ENCODE assay signal across 9 cellular contexts in the genomic region with DNA sequence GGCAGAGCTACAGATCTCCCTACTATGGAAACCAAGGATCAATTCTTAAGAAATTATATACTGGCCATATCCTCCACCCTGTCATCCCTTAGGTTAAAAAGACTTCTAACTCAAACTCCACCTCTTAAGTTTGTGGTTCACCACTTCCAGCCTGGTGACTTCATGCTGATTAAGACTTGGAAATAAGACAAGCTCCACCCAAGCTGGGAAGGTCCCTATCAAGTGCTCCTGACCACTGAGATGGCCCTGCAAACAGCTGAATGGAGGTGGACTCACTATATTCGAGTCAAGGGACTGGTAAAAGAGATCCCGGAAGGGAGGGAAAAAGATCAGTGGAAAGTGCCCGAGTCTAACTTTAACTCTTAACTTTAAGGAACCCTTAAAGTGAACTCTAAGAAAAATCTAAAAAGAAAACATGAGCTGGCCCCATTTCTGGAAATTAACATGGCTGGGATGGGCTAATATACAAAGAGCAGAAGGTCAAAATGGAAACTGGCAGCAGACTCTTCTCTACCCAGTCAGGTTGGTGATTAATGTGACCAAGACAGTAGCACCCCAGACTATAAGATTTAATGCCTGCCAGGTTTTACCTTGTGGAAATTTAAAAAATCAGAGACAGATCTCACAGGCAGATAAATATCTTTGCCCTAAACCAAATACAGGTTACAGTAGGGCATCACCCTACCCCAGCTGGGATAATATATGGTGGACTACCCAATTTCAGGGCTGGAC. TPM values are rescaled to one million over a fixed set of nuclear protein-coding genes. Genes with fewer than 3 reads are reported as not detected.
A peak's percentile ranks its signal among the peaks of the same experiment; 100 is the strongest.
DNase-seq lines count a peak whose midpoint lies in the region; ATAC-seq and TF ChIP-seq lines count a peak whose summit lies in the region.
"Had no signal": no experiment of that assay in that cellular context is flagged by ENCODE, and none has a peak within 500 bp of the region (broad histone marks: within the 10 kb centered on the region; RNA-seq: fewer than 3 reads in every experiment).

No MANE protein-coding gene starts in this region.

- no peak overlapping the region for H3K4me3 ChIP-seq in HCT116 (replicated peaks in 1 of 2; ENCODE audit: low read depth in 1 of 2, low read length in 2 of 2)
- H3K4me3 ChIP-seq: spleen had no signal

- H2AFZ ChIP-seq in HCT116 (ENCODE audit: low read depth, low read length, poor library complexity, severe bottlenecking) = no peak overlapping the region

- no peak overlapping the region for H3K9ac ChIP-seq in HCT116 (ENCODE audit: low read length)

- H3K27me3 ChIP-seq in HCT116 (ENCODE audit: insufficient read depth, low read length) = no peaks in the 10 kb centered on the region
- H3K27me3 ChIP-seq: spleen had no signal

- DNase-seq in ACHN (peak; percentile 11), HCT116 (ENCODE audit: low read depth, low spot score) (peak; percentile 12), T1000 (lab: John Stamatoyannopoulos, UW) (peak; percentile 45), epithelial cell of prostate (ENCODE audit: low read depth, low spot score) (no peak), AG08396 (ENCODE audit: low spot score) (no peak), hippocampal formation (lab: John Stamatoyannopoulos, UW) (no peak), NCI-H446 treated with DMSO at 0.1 percent for 48 hours (lab: John Stamatoyannopoulos, UW) (no peak), SW 1271 (lab: John Stamatoyannopoulos, UW) (no peak)
- DNase-seq: spleen had no signal

- in situ Hi-C loops in ACHN (cut with HindIII; ENCODE audit: low pct_ligation_motif_present, low pct_unique_long_range_greater_than_20kb, low sequenced_read_pairs) = no loop called here

- no TSS peak for BruUV-seq in HCT116 (replicated peaks; lab: Mats Ljungman, UMichigan)

- intact Hi-C loops in HCT116 (cut with micrococcal nuclease) = no loop called here

- RAD21 ChIA-PET in HCT116 (lab: Charles Lee; ENCODE audit: low non-redundant PET in 1 of 2, low total read pairs in 2 of 2, uncharacterized antibody in 2 of 2, unreplicated experiment in 2 of 2) = interaction anchor here in 1 of 2 experiments (0.7 kb wide), 1 partner anchor 30 kb away, joined by 3 read pairs; no protein-coding TSS in a partner anchor

- H3K9me2 ChIP-seq in HCT116 (ENCODE audit: insufficient read depth) = no peaks in the 10 kb centered on the region

- H3K36me3 ChIP-seq in HCT116 (ENCODE audit: control insufficient read depth in 1 of 2, insufficient read depth in 2 of 2, low read length in 2 of 2) = no peaks in the 10 kb centered on the region
- H3K36me3 ChIP-seq: spleen had no signal

- peak overlapping the region; percentile 20; the same call in 1 of the 2 replicates for H3K4me2 ChIP-seq in HCT116 (ENCODE audit: low read length)

- POLR2A ChIA-PET in HCT116 (lab: Charles Lee) = no interaction called here

- ATAC-seq in HCT116 = no peak

- peaks cover 4 to 19% of the 10 kb centered on the region in 2 experiments; a peak in 3 of 4 replicates for H3K4me1 ChIP-seq in HCT116 (ENCODE audit: control insufficient read depth in 1 of 2, insufficient read depth in 2 of 2, low read length in 2 of 2)

- no peaks in the 10 kb centered on the region for H3K79me2 ChIP-seq in HCT116 (ENCODE audit: insufficient read depth, low read length)

- no peaks in the 10 kb centered on the region for H3K9me3 ChIP-seq in HCT116 (ENCODE audit: control insufficient read depth in 1 of 2, insufficient read depth in 1 of 2, low read depth in 1 of 2, low read length in 2 of 2)

- TF ChIP-seq RAD21 in HCT116 (IDR thresholded peaks at IDR 0.05; ENCODE audit: low read depth) = no peak

- no peak for TF ChIP-seq CTCF in HCT116 (IDR thresholded peaks at IDR 0.05 in 2 of 3, conservative IDR thresholded peaks at IDR 0.05 in 1 of 3; ENCODE audit: borderline replicate concordance in 1 of 3, insufficient read depth in 1 of 3, low read depth in 2 of 3, low read length in 2 of 3)

- no peak for TF ChIP-seq POLR2A in HCT116 (IDR thresholded peaks at IDR 0.05; ENCODE audit: borderline replicate concordance, extremely low read depth, insufficient read depth, insufficient read length)

- CTCF ChIA-PET in HCT116 (lab: Charles Lee) = interaction anchor here (1.5 kb wide), 1 partner anchor 24 kb away, joined by 8 read pairs; no protein-coding TSS in a partner anchor

- no peaks in the 10 kb centered on the region for H4K20me1 ChIP-seq in HCT116 (ENCODE audit: insufficient read depth)

- H3K27ac ChIP-seq in HCT116 (ENCODE audit: low read depth, low read length) (no peak overlapping the region), epithelial cell of prostate (peak overlapping the region; percentile 27)

TF ChIP-seq in HCT116, 20 proteins besides CTCF, POLR2A, EP300 and RAD21:
- TF ChIP-seq SP1 (IDR thresholded peaks at IDR 0.05; ENCODE audit: low read depth) (no peak), CEBPB (IDR thresholded peaks at IDR 0.05; ENCODE audit: low read depth) (no peak), FOSL1 (IDR thresholded peaks at IDR 0.05; ENCODE audit: low read depth) (peak; percentile 39; the same call in 1 of the 2 replicates), ZNF274 (IDR thresholded peaks at IDR 0.05; ENCODE audit: low read depth, low read length) (no peak)
TF ChIP-seq in HCT116: peak in this region for 1.

RNA-seq across cellular contexts. Expression of a gene that starts 43.9 kb away (rescaled TPM):
- total RNA-seq in HCT116 (2021; ENCODE audit: unreplicated experiment) = 18.0 TPM
- 18.7 and 23.5 TPM in 2 replicates for polyA plus RNA-seq in HCT116 (2012)

Comparison
In these comparisons a context has a peak if more than half of its experiments do, and no peak if none do; other contexts are left out.
1. DNase-seq: peak in ACHN (single experiment), HCT116 (single experiment) and T1000 (single experiment); none in epithelial cell of prostate (single experiment), AG08396 (single experiment), hippocampal formation (0 of 2), NCI-H446 treated with DMSO at 0.1 percent for 48 hours (single experiment) and SW 1271 (0 of 2).